In the genomic region with DNA sequence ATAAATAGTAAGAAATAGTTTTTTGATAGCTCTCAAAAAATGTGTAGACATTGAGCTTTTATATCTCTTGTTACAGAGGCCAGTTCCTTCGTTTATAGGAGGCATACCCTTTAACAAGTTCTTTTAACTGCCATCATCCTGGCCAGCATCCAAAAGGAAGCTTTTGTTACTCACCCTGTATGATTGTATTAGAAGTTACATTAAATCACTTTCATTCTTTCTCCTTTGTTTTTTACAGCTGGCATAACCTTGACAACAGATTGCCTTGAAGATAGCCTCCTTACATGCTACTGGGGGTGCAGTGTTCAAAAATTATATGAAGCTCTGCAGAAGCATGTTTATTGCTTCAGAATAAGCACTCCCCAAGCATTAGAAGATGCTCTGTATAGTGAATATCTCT, we compare ENCODE assay signal across 12 cellular contexts. TPM values are rescaled to one million over a fixed set of nuclear protein-coding genes. Genes with fewer than 3 reads are reported as not detected.
A peak's percentile ranks its signal among the peaks of the same experiment; 100 is the strongest.
DNase-seq lines count a peak whose midpoint lies in the region; ATAC-seq and TF ChIP-seq lines count a peak whose summit lies in the region.
"Had no signal": no experiment of that assay in that cellular context is flagged by ENCODE, and none has a peak within 500 bp of the region (broad histone marks: within the 10 kb centered on the region; RNA-seq: fewer than 3 reads in every experiment).

No MANE protein-coding gene starts in this region.

- H3K4me1 Mint-ChIP-seq in WTC11: peaks cover 10% of the 10 kb centered on the region

- TF ChIP-seq CTCF in BE2C (IDR thresholded peaks at IDR 0.05; ENCODE audit: low read depth, low read length) (no peak), astrocyte of the cerebellum (IDR thresholded peaks at IDR 0.05; ENCODE audit: low read depth, low read length, missing control alignments) (no peak), WTC11 (IDR thresholded peaks at IDR 0.05) (no peak)

- peaks cover 7% of the 10 kb centered on the region for H3K4me1 ChIP-seq in BE2C

- in situ Hi-C loops in astrocyte of the cerebellum (cut with HindIII; ENCODE audit: low sequenced_read_pairs): no loop called here

- H3K36me3 ChIP-seq in BE2C: peaks cover 4% of the 10 kb centered on the region

- no peak for ATAC-seq in GM21723 (IDR thresholded peaks at IDR 0.05; ENCODE audit: unreplicated experiment)
- ATAC-seq in WTC11: no peak

- POLR2A ChIA-PET in WTC11 (lab: Charles Lee): no interaction called here

- CTCF ChIA-PET in WTC11 (lab: Charles Lee): interaction anchor here (0.6 to 0.9 kb wide), 3 partner anchors 41 to 188 kb away, joined by 3 read pairs; a partner anchor contains a TSS

- H3K9me3 ChIP-seq in BE2C: no peaks in the 10 kb centered on the region
- H3K9me3 ChIP-seq: BLaER1 treated with 17β-estradiol and CSF1 and Interleukin-3, amounts not matched to agents 10 nM and 100 nM had no signal

- H3K27me3 Mint-ChIP-seq in WTC11 (ENCODE audit: low read depth): no peaks in the 10 kb centered on the region

- H3K4me3 ChIP-seq in BE2C (ENCODE audit: low read depth, low read length) (no peak overlapping the region), astrocyte of the cerebellum (ENCODE audit: low read depth, low read length) (no peak overlapping the region)
- H3K4me3 ChIP-seq: BLaER1 treated with 17β-estradiol and CSF1 and Interleukin-3, amounts not matched to agents 10 nM and 100 nM had no signal

- no peak overlapping the region for H3K4me3 Mint-ChIP-seq in WTC11

- H3K36me3 Mint-ChIP-seq in WTC11: peaks cover 6% of the 10 kb centered on the region

- H3K9me3 Mint-ChIP-seq in WTC11: no peaks in the 10 kb centered on the region

- H3K27ac Mint-ChIP-seq in WTC11: no peak overlapping the region

- DNase-seq in BE2C (peak; percentile 46), HT-29 (ENCODE audit: low spot score) (peak; percentile 33), astrocyte of the cerebellum (ENCODE audit: low read depth) (peak; percentile 15), kidney tubule cell (ENCODE audit: low spot score) (peak; percentile 62), WTC11 (ENCODE audit: low spot score) (no peak), Ammon's horn (ENCODE audit: low spot score) (no peak)
- DNase-seq in stimulated activated CD4-positive, alpha-beta T cell treated with anti-CD3 and anti-CD28 coated beads, Interleukin-2, amount 100 ng/mL, for 24 hours: no peak
- DNase-seq: activated T-cell treated with anti-CD3 and anti-CD28 coated beads for 4 hours; stimulated activated CD4-positive, alpha-beta T cell treated with anti-CD3 and anti-CD28 coated beads, Interleukin-4, amount 100 ng/mL, for 4 hours; stimulated activated naive CD4-positive, alpha-beta T cell had no signal

- H3K27me3 ChIP-seq in BE2C: no peaks in the 10 kb centered on the region
- H3K27me3 ChIP-seq: BLaER1 treated with 17β-estradiol and CSF1 and Interleukin-3, amounts not matched to agents 10 nM and 100 nM had no signal

TF ChIP-seq in WTC11, 78 proteins besides CTCF, POLR2A, EP300 and RAD21:
- TF ChIP-seq, protein P1, sequence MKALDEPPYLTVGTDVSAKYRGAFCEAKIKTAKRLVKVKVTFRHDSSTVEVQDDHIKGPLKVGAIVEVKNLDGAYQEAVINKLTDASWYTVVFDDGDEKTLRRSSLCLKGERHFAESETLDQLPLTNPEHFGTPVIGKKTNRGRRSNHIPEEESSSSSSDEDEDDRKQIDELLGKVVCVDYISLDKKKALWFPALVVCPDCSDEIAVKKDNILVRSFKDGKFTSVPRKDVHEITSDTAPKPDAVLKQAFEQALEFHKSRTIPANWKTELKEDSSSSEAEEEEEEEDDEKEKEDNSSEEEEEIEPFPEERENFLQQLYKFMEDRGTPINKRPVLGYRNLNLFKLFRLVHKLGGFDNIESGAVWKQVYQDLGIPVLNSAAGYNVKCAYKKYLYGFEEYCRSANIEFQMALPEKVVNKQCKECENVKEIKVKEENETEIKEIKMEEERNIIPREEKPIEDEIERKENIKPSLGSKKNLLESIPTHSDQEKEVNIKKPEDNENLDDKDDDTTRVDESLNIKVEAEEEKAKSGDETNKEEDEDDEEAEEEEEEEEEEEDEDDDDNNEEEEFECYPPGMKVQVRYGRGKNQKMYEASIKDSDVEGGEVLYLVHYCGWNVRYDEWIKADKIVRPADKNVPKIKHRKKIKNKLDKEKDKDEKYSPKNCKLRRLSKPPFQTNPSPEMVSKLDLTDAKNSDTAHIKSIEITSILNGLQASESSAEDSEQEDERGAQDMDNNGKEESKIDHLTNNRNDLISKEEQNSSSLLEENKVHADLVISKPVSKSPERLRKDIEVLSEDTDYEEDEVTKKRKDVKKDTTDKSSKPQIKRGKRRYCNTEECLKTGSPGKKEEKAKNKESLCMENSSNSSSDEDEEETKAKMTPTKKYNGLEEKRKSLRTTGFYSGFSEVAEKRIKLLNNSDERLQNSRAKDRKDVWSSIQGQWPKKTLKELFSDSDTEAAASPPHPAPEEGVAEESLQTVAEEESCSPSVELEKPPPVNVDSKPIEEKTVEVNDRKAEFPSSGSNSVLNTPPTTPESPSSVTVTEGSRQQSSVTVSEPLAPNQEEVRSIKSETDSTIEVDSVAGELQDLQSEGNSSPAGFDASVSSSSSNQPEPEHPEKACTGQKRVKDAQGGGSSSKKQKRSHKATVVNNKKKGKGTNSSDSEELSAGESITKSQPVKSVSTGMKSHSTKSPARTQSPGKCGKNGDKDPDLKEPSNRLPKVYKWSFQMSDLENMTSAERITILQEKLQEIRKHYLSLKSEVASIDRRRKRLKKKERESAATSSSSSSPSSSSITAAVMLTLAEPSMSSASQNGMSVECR (CRISPR knock-in tag; IDR thresholded peaks at IDR 0.05; ENCODE audit: borderline replicate concordance): no peak
- TF ChIP-seq ZNF121 (CRISPR knock-in tag; IDR thresholded peaks at IDR 0.05): no peak
- TF ChIP-seq, protein P2, sequence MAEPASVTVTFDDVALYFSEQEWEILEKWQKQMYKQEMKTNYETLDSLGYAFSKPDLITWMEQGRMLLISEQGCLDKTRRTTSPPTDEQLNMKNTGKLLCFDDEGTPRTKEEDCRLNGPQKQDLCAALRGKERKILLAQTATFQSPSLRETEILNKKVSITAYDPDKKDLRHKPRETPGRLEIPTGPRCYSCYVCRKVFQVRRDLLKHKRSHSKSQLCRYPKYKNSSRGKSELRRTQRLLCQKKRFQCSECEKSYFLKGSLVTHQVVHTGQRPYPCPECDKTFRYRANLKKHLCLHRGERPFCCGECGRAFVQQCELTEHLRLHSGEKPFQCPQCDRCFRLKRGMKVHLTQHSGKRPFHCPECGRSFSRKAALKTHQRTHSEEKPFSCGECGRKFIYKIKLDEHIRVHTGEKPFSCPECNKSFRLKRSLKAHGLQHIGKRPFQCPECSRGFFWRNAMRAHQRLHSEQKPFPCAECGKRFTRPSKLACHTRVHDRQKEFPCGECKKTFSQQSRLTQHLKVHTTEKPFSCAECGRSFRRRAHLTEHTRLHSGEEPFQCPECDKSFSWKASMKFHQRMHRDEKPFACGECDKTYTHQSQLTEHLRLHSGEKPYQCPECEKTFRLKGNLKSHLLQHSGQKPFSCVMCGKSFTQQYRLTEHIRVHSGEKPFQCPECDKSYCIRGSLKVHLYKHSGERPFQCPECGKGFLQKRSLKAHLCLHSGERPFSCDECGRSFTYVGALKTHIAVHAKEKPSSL (CRISPR knock-in tag; conservative IDR thresholded peaks at IDR 0.05): no peak

RNA-seq across cellular contexts. Expression of a gene that starts 20.1 kb away (rescaled TPM):
- polyA plus RNA-seq in BE2C (2012; ENCODE audit: insufficient read depth, insufficient read length, low read depth): 14.8 TPM
- 1.1 and 2.6 TPM in 2 replicates for total RNA-seq in HT-29 (2014; rRNA removed; shearing (Covaris generic))
- 13.0 to 17.5 TPM (median 15.1 TPM) in 3 replicates for total RNA-seq in WTC11 (2021)

RNA-seq across cellular contexts. Expression of a gene that starts 37.1 kb away (rescaled TPM):
- polyA plus RNA-seq in BE2C (2012; ENCODE audit: insufficient read depth, insufficient read length, low read depth): 0.56 TPM
- 9.0 and 9.5 TPM in 2 replicates for total RNA-seq in HT-29 (2014; rRNA removed; shearing (Covaris generic))
- 5.2 to 6.0 TPM (median 5.3 TPM) in 3 replicates for total RNA-seq in WTC11 (2021)

RNA-seq across cellular contexts. Expression of a gene that starts 41.0 kb away (rescaled TPM):
- polyA plus RNA-seq in BE2C (2012; ENCODE audit: insufficient read depth, insufficient read length, low read depth): 38.0 TPM
- total RNA-seq in HT-29 (2014; rRNA removed; shearing (Covaris generic)): 15.6 and 18.1 TPM in 2 replicates
- total RNA-seq in WTC11 (2021): 56.4 to 63.7 TPM (median 58.0 TPM) in 3 replicates

Comparison
In these comparisons a context has a peak if more than half of its experiments do, and no peak if none do; other contexts are left out.
1. DNase-seq: peak in BE2C (single experiment), HT-29 (single experiment), astrocyte of the cerebellum (single experiment) and kidney tubule cell (single experiment); none in stimulated activated CD4-positive, alpha-beta T cell treated with anti-CD3 and anti-CD28 coated beads, Interleukin-2, amount 100 ng/mL, for 24 hours (0 of 2), WTC11 (single experiment) and Ammon's horn (single experiment).